ENCODE assay signal across 22 cellular contexts in the genomic region with DNA sequence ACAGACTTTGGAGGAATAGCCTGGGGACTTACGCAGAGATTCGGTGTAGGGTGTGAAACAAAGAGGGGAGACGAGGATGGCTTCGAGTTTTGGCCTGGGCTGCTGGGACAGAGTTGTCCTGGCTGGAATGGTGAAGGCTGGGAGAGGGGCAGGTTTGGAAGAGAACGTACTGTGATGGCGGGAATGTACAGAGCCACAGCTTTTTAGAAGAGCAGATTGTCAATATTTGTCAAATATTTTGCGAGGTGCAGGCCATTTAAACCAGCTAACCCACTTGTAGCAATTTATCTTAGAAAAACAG. TPM values are rescaled to one million over a fixed set of nuclear protein-coding genes. Genes with fewer than 3 reads are reported as not detected.
DNase-seq lines count a peak whose midpoint lies in the region; ATAC-seq and TF ChIP-seq lines count a peak whose summit lies in the region.
"Had no signal": no experiment of that assay in that cellular context is flagged by ENCODE, and none has a peak within 500 bp of the region (broad histone marks: within the 10 kb centered on the region; RNA-seq: fewer than 3 reads in every experiment).

No MANE protein-coding gene starts in this region.

- H3K56ac ChIP-seq in H9 (ENCODE audit: insufficient read length, low read depth, low read length) = no peak overlapping the region

- ATAC-seq in T-helper 17 cell = no peak
- no peak for ATAC-seq in natural killer cell treated with Interleukin-12 subunit alpha and Interleukin-12 subunit beta and Interleukin-15 and Interleukin-18, amount 100 ng/mL, for 72 hours

- no peak overlapping the region for H3K4me2 ChIP-seq in H9 (ENCODE audit: insufficient read depth, insufficient read length, low read length)

- H3K9me3 Mint-ChIP-seq in H9 = peaks cover 10% of the 10 kb centered on the region in 2 experiments
- H3K9me3 Mint-ChIP-seq in natural killer cell treated with Interleukin-12 subunit alpha and Interleukin-12 subunit beta and Interleukin-15 and Interleukin-18, amount 100 ng/mL, for 72 hours = no peaks in the 10 kb centered on the region
- H3K9me3 Mint-ChIP-seq: CD8-positive, alpha-beta T cell; stimulated activated naive CD8-positive, alpha-beta T cell treated with anti-CD3 and anti-CD28 coated beads, Interleukin-15, amount 100 ng/mL, for 72 hours had no signal

- H2AK5ac ChIP-seq in H9 (ENCODE audit: insufficient read length, low read length) = no peak overlapping the region

- H3K4me1 ChIP-seq in H9 (ENCODE audit: insufficient read depth, low read length) (no peaks in the 10 kb centered on the region; the same call in 1 of the 2 replicates), spleen (peaks cover 0 to 12% (median 8%) of the 10 kb centered on the region in 6 donors)
- H3K4me1 ChIP-seq: adrenal gland had no signal

- peaks cover 28% of the 10 kb centered on the region for H3K27me3 Mint-ChIP-seq in H9 (ENCODE audit: low read depth)
- H3K27me3 Mint-ChIP-seq in T-helper 17 cell = peaks cover 69% of the 10 kb centered on the region
- H3K27me3 Mint-ChIP-seq in natural killer cell treated with Interleukin-12 subunit alpha and Interleukin-12 subunit beta and Interleukin-15 and Interleukin-18, amount 100 ng/mL, for 72 hours = peaks cover 53 to 79% of the 10 kb centered on the region in 2 donors

- no peak overlapping the region for H3K4me3 ChIP-seq in spleen
- H3K4me3 ChIP-seq: adrenal gland, body of pancreas, HAP-1, K562, left lung, MG63, skin epidermis had no signal

- H4K8ac ChIP-seq in H9 (replicated peaks; ENCODE audit: insufficient read length, low read depth, low read length) = no peak overlapping the region

- H3K36me3 Mint-ChIP-seq in H9 (ENCODE audit: insufficient read depth in 1 of 3, low read depth in 3 of 3) (peaks cover 0 to 5% (median 0%) of the 10 kb centered on the region in 3 experiments; a peak in 2 of 7 replicates), T-helper 17 cell (ENCODE audit: low read depth) (peaks cover 2% of the 10 kb centered on the region)
- H3K36me3 Mint-ChIP-seq in natural killer cell treated with Interleukin-12 subunit alpha and Interleukin-12 subunit beta and Interleukin-15 and Interleukin-18, amount 100 ng/mL, for 72 hours = no peaks in the 10 kb centered on the region
- H3K36me3 Mint-ChIP-seq: CD8-positive, alpha-beta T cell; naive thymus-derived CD4-positive, alpha-beta T cell had no signal

- no peak overlapping the region; a peak in 1 of 5 replicates for H3K4me3 Mint-ChIP-seq in H9
- H3K4me3 Mint-ChIP-seq in T-helper 17 cell = peak overlapping the region; percentile 28
- H3K4me3 Mint-ChIP-seq in natural killer cell treated with Interleukin-12 subunit alpha and Interleukin-12 subunit beta and Interleukin-15 and Interleukin-18, amount 100 ng/mL, for 72 hours = peak overlapping the region; percentile 7
- H3K4me3 Mint-ChIP-seq: CD8-positive, alpha-beta T cell; naive thymus-derived CD4-positive, alpha-beta T cell; stimulated activated naive CD8-positive, alpha-beta T cell treated with anti-CD3 and anti-CD28 coated beads, Interleukin-15, amount 100 ng/mL, for 72 hours had no signal

- no peak overlapping the region for H4K91ac ChIP-seq in H9 (ENCODE audit: insufficient read length, low read depth, low read length)

- H3K14ac ChIP-seq in H9 (ENCODE audit: insufficient read depth, low read length) = no peak overlapping the region

- no peak overlapping the region for H2BK20ac ChIP-seq in H9 (ENCODE audit: low read depth, low read length, poor library complexity, severe bottlenecking)

- H3K23ac ChIP-seq in H9 (ENCODE audit: insufficient read length, low read depth, low read length) = no peak overlapping the region

- H3T11ph ChIP-seq in H9 (ENCODE audit: low read length) = no peak overlapping the region

- no peak overlapping the region for H2BK5ac ChIP-seq in H9 (ENCODE audit: insufficient read length, low read length)

- H3K4ac ChIP-seq in H9 (ENCODE audit: low read depth, low read length) = no peak overlapping the region

- no peak for TF ChIP-seq POLR2A in spleen (IDR thresholded peaks at IDR 0.05)

- H3K23me2 ChIP-seq in H9 (ENCODE audit: insufficient read length, low read depth, low read length, poor library complexity, severe bottlenecking) = no peaks in the 10 kb centered on the region

- intact Hi-C loops in spleen (cut with DNase I; ENCODE audit: low total_unique reads) = no loop called here

- H3K9ac ChIP-seq in H9 (ENCODE audit: extremely low read depth, insufficient read length, low read length) = no peak overlapping the region

- H2BK120ac ChIP-seq in H9 (ENCODE audit: low read depth, low read length, poor library complexity, severe bottlenecking) = no peak overlapping the region

- H3K4me1 Mint-ChIP-seq in H9 (peaks cover 4 to 19% of the 10 kb centered on the region in 2 experiments), T-helper 17 cell (peaks cover 9% of the 10 kb centered on the region)
- H3K4me1 Mint-ChIP-seq in natural killer cell treated with Interleukin-12 subunit alpha and Interleukin-12 subunit beta and Interleukin-15 and Interleukin-18, amount 100 ng/mL, for 72 hours (ENCODE audit: low read depth in 2 of 2) = peaks cover 2 to 9% of the 10 kb centered on the region in 2 donors

- H3K9me3 ChIP-seq in H9 (ENCODE audit: control insufficient read depth, low read depth, low read length) (no peaks in the 10 kb centered on the region), T-helper 17 cell (ENCODE audit: control insufficient read depth, low read length, poor library complexity, severe bottlenecking) (no peaks in the 10 kb centered on the region), spleen (peaks cover 0 to 6% (median 0%) of the 10 kb centered on the region in 8 donors)
- H3K9me3 ChIP-seq: adrenal gland, body of pancreas, HAP-1, left lung had no signal

- H3K18ac ChIP-seq in H9 (ENCODE audit: insufficient read length, low read depth, low read length) = no peak overlapping the region

- no peaks in the 10 kb centered on the region for H3K79me2 ChIP-seq in H9 (ENCODE audit: insufficient read depth, low read length)

- H3K36me3 ChIP-seq in spleen = no peaks in the 10 kb centered on the region
- H3K36me3 ChIP-seq: adrenal gland, HAP-1, left lung, MG63 had no signal

- H3K27ac ChIP-seq in H9 (ENCODE audit: insufficient read length, low read depth, low read length) = no peak overlapping the region
- no peak overlapping the region for H3K27ac ChIP-seq in spleen
- H3K27ac ChIP-seq: adrenal gland, body of pancreas, left lung, skin epidermis had no signal

- H2AFZ ChIP-seq in H9 (ENCODE audit: low read length) = peak overlapping the region; percentile 65

- no peak overlapping the region for H3K27ac Mint-ChIP-seq in H9
- H3K27ac Mint-ChIP-seq in T-helper 17 cell = peak overlapping the region; percentile 25
- H3K27ac Mint-ChIP-seq in natural killer cell treated with Interleukin-12 subunit alpha and Interleukin-12 subunit beta and Interleukin-15 and Interleukin-18, amount 100 ng/mL, for 72 hours = peak overlapping the region in 1 of 2 donors; percentile 40
- H3K27ac Mint-ChIP-seq: CD8-positive, alpha-beta T cell; stimulated activated naive CD8-positive, alpha-beta T cell treated with anti-CD3 and anti-CD28 coated beads, Interleukin-15, amount 100 ng/mL, for 72 hours had no signal

- no peak overlapping the region for H4K5ac ChIP-seq in H9 (ENCODE audit: insufficient read length, low read depth, low read length)

- TF ChIP-seq CTCF in H9 (conservative IDR thresholded peaks at IDR 0.05) (no peak; the same call in 1 of the 3 replicates), spleen (IDR thresholded peaks at IDR 0.05 in 8 of 11, conservative IDR thresholded peaks at IDR 0.05 in 3 of 11) (peak in 3 of 11 experiments; percentile 12 to 54 (median 52))

- no peaks in the 10 kb centered on the region for H3K79me1 ChIP-seq in H9 (ENCODE audit: insufficient read depth, low read depth, low read length, poor library complexity, severe bottlenecking)

- H3K27me3 ChIP-seq in H9 (ENCODE audit: insufficient read depth, low read length) = no peaks in the 10 kb centered on the region
- H3K27me3 ChIP-seq in spleen (replicated peaks in 1 of 7) = peaks cover 0 to 61% (median 7%) of the 10 kb centered on the region in 7 donors
- H3K27me3 ChIP-seq: adrenal gland, body of pancreas had no signal

- H2BK12ac ChIP-seq in H9 (ENCODE audit: insufficient read length, low read depth, low read length) = no peak overlapping the region

- peak; percentile 49 for DNase-seq in activated CD8-positive, alpha-beta memory T cell treated with anti-CD3 and anti-CD28 coated beads for 24 hours
- no peak for DNase-seq in activated CD8-positive, alpha-beta memory T cell treated with anti-CD3 and anti-CD28 coated beads, Interleukin-2, amount 50 U/mL, for 4 hours
- DNase-seq in H9 (no peak), T-helper 17 cell (no peak), globus pallidus (ENCODE audit: low spot score) (no peak), spleen (no peak)
- DNase-seq in natural killer cell treated with Interleukin-12 subunit alpha and Interleukin-12 subunit beta and Interleukin-15 and Interleukin-18, amount 100 ng/mL, for 72 hours (ENCODE audit: low spot score) = no peak
- DNase-seq in activated CD4-positive, alpha-beta T cell treated with anti-CD3 and anti-CD28 coated beads for 48 hours = no peak
- DNase-seq: DMS153, midbrain, NCI-H2081, NCI-H2227 treated with DMSO at 0.1 percent for 48 hours had no signal

- no peak overlapping the region for H2BK15ac ChIP-seq in H9 (ENCODE audit: low read depth, low read length)

- H4K20me1 ChIP-seq in H9 (ENCODE audit: control insufficient read depth, insufficient read depth, insufficient read length) = no peaks in the 10 kb centered on the region

- WGBS in H9 (ENCODE audit: extremely low coverage, insufficient read length, low lambda C conversion rate) = no CpG with 5 or more reads among the region's 7 CpGs
- 59 to 77% (median 73%) methylated on average over 7 of the region's 7 CpGs for WGBS in spleen, 5 donors

RNA-seq across cellular contexts. Expression of a gene that starts 14.4 kb away (rescaled TPM):
- total RNA-seq in H9 (2021) (297 and 302 TPM in 2 replicates), T-helper 17 cell (10 to 100 TPM; 15.3 to 18.6 TPM), spleen (100 to 1,000 TPM in 2 of 7 donors, 10 to 100 TPM in 5; 58.5 to 150 (median 87.6) TPM)
- total RNA-seq in natural killer cell treated with Interleukin-12 subunit alpha and Interleukin-12 subunit beta and Interleukin-15 and Interleukin-18, amount 100 ng/mL, for 72 hours = 10 to 100 TPM in 1 of 2 donors, 1 to 10 TPM in 1; 2.7 to 21.7 TPM
- polyA plus RNA-seq in spleen = 100 to 1,000 TPM in 2 of 3 donors, 10 to 100 TPM in 1; 97.5 to 148 (median 108) TPM

Comparison
In these comparisons a context has a peak if more than half of its experiments do, and no peak if none do; other contexts are left out.
1. H3K4me3 Mint-ChIP-seq: peak in T-helper 17 cell (single experiment) and natural killer cell treated with Interleukin-12 subunit alpha and Interleukin-12 subunit beta and Interleukin-15 and Interleukin-18, amount 100 ng/mL, for 72 hours (single experiment); none in H9 (0 of 2).